13 cellular contexts compared by ENCODE assay signal in the genomic region with DNA sequence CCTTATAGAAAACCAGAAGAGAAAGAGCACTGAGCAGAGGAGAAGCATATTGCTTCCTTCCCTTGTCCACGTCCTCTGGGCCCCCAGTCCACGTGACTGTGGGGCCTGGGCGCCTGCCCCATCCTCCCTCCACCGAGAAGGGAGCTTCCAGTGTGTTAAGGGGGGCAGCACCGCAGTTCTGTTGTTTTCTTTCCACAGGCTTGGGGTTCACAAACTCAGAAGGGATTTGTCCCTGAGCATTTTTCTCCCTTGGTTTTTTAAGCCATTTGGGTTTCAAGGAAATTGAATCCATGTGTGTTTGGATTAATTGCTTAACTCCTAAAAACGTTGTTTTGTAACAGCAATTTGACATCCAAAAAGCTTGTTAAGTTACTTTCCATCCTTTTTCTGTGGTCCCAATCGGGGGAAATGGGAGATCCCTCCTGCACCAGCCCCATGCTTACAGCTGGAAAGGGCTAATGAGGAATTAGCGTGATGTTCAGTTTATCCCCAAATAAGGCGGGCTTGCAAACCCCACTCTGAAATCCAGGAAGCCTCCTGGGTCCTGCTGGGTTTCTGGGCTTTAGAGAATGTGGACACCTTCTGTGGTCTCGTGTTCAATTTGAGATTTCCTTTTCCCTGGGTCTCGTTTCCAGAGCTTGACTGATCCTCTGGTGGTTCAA.
DNase-seq lines count a peak whose midpoint lies in the region; ATAC-seq and TF ChIP-seq lines count a peak whose summit lies in the region.
"Had no signal": no experiment of that assay in that cellular context is flagged by ENCODE, and none has a peak within 500 bp of the region (broad histone marks: within the 10 kb centered on the region; RNA-seq: fewer than 3 reads in every experiment).

No MANE protein-coding gene starts in this region.

- no peak for TF ChIP-seq CTCF in foreskin fibroblast (IDR thresholded peaks at IDR 0.05; ENCODE audit: low read depth, low read length)

- no peaks in the 10 kb centered on the region for H3K27me3 Mint-ChIP-seq in activated CD4-positive, alpha-beta T cell treated with anti-CD3 and anti-CD28 coated beads for 36 hours
- H3K27me3 Mint-ChIP-seq in T-helper 17 cell, result no peaks in the 10 kb centered on the region
- H3K27me3 Mint-ChIP-seq in stimulated activated memory B cell treated with anti-CD40 and anti-IgM and Interleukin-4, amounts not matched to agents 10 μg/mL and 1 μg/mL and 100 μg/mL, for 72 hours, result no peaks in the 10 kb centered on the region

- POLR2A ChIA-PET in activated CD4-positive, alpha-beta T cell treated with anti-CD3 and anti-CD28 coated beads for 36 hours (lab: Charles Lee), result no interaction called here

- ATAC-seq in activated CD4-positive, alpha-beta T cell treated with anti-CD3 and anti-CD28 coated beads for 36 hours, result no peak
- ATAC-seq in T-helper 17 cell (no peak), SK-N-SH treated with all-trans-retinoic acid at 6 μM for 48 hours (no peak), HG03175 (IDR thresholded peaks at IDR 0.05; ENCODE audit: unreplicated experiment) (no peak)
- no peak for ATAC-seq in stimulated activated memory B cell treated with anti-CD40 and anti-IgM and Interleukin-4, amounts not matched to agents 10 μg/mL and 1 μg/mL and 100 μg/mL, for 72 hours
- ATAC-seq: A549 had no signal

- H3K9me3 ChIP-seq in T-helper 17 cell (ENCODE audit: control insufficient read depth, low read length, poor library complexity, severe bottlenecking), result no peaks in the 10 kb centered on the region
- H3K9me3 ChIP-seq: A549 had no signal

- H3K9me3 Mint-ChIP-seq in activated CD4-positive, alpha-beta T cell treated with anti-CD3 and anti-CD28 coated beads for 36 hours (ENCODE audit: low read depth), result peaks cover 5% of the 10 kb centered on the region
- H3K9me3 Mint-ChIP-seq in stimulated activated memory B cell treated with anti-CD40 and anti-IgM and Interleukin-4, amounts not matched to agents 10 μg/mL and 1 μg/mL and 100 μg/mL, for 72 hours, result peaks cover 5% of the 10 kb centered on the region

- H3K4me3 ChIP-seq in foreskin fibroblast (ENCODE audit: low read depth in 1 of 2, low read length in 2 of 2), result no peak overlapping the region
- H3K4me3 ChIP-seq: A549, cardiac muscle cell had no signal

- DNase-seq in activated CD4-positive, alpha-beta T cell treated with anti-CD3 and anti-CD28 coated beads for 36 hours, result no peak
- DNase-seq in activated CD4-positive, alpha-beta T cell treated with anti-CD3 and anti-CD28 coated beads for 48 hours, result no peak
- no peak for DNase-seq in T-helper 17 cell
- DNase-seq in foreskin fibroblast, result peak; percentile 25 to 62
- no peak for DNase-seq in NCI-H1092 treated with DMSO at 0.1 percent for 48 hours (lab: John Stamatoyannopoulos, UW)
- DNase-seq: left cardiac atrium, NCI-H2171 had no signal

- CTCF ChIA-PET in activated CD4-positive, alpha-beta T cell treated with anti-CD3 and anti-CD28 coated beads for 36 hours (lab: Charles Lee), result interaction anchor here (1.2 kb wide), 1 partner anchor 16 kb away, joined by 3 read pairs; no protein-coding TSS in a partner anchor

- no peaks in the 10 kb centered on the region for H3K36me3 Mint-ChIP-seq in activated CD4-positive, alpha-beta T cell treated with anti-CD3 and anti-CD28 coated beads for 36 hours (ENCODE audit: low read depth)
- H3K36me3 Mint-ChIP-seq in T-helper 17 cell (ENCODE audit: low read depth), result no peaks in the 10 kb centered on the region
- no peaks in the 10 kb centered on the region for H3K36me3 Mint-ChIP-seq in stimulated activated memory B cell treated with anti-CD40 and anti-IgM and Interleukin-4, amounts not matched to agents 10 μg/mL and 1 μg/mL and 100 μg/mL, for 72 hours

- intact Hi-C loops in activated CD4-positive, alpha-beta T cell treated with anti-CD3 and anti-CD28 coated beads for 36 hours (cut with DNase I, micrococcal nuclease), result loop anchor here in 1 of 2 experiments (1.0 to 2.0 kb wide), 2 partner anchors 34 to 56 kb away; no protein-coding TSS in a partner anchor

- peak overlapping the region; percentile 88 for H3K27ac Mint-ChIP-seq in activated CD4-positive, alpha-beta T cell treated with anti-CD3 and anti-CD28 coated beads for 36 hours
- peak overlapping the region; percentile 83 for H3K27ac Mint-ChIP-seq in T-helper 17 cell
- H3K27ac Mint-ChIP-seq in stimulated activated memory B cell treated with anti-CD40 and anti-IgM and Interleukin-4, amounts not matched to agents 10 μg/mL and 1 μg/mL and 100 μg/mL, for 72 hours, result peak overlapping the region; percentile 72
- H3K27ac Mint-ChIP-seq: progenitor cell of endocrine pancreas had no signal

- H3K4me1 Mint-ChIP-seq in activated CD4-positive, alpha-beta T cell treated with anti-CD3 and anti-CD28 coated beads for 36 hours, result peaks cover 28% of the 10 kb centered on the region
- peaks cover 20% of the 10 kb centered on the region for H3K4me1 Mint-ChIP-seq in T-helper 17 cell
- peaks cover 20% of the 10 kb centered on the region for H3K4me1 Mint-ChIP-seq in stimulated activated memory B cell treated with anti-CD40 and anti-IgM and Interleukin-4, amounts not matched to agents 10 μg/mL and 1 μg/mL and 100 μg/mL, for 72 hours

- no peak overlapping the region for H3K4me3 Mint-ChIP-seq in activated CD4-positive, alpha-beta T cell treated with anti-CD3 and anti-CD28 coated beads for 36 hours
- H3K4me3 Mint-ChIP-seq in T-helper 17 cell, result peak overlapping the region; percentile 72
- no peak overlapping the region for H3K4me3 Mint-ChIP-seq in stimulated activated memory B cell treated with anti-CD40 and anti-IgM and Interleukin-4, amounts not matched to agents 10 μg/mL and 1 μg/mL and 100 μg/mL, for 72 hours

TF ChIP-seq in SK-N-SH treated with all-trans-retinoic acid at 6 μM for 48 hours, 23 proteins besides CTCF, POLR2A, EP300 and RAD21:
- no peak for TF ChIP-seq TOX (CRISPR knock-in tag; IDR thresholded peaks at IDR 0.05; ENCODE audit: borderline replicate concordance)
- no peak for TF ChIP-seq ARNTL (CRISPR knock-in tag; IDR thresholded peaks at IDR 0.05; ENCODE audit: borderline replicate concordance, low read depth)
- no peak for TF ChIP-seq ZFP30 (CRISPR knock-in tag; IDR thresholded peaks at IDR 0.05)
- no peak for TF ChIP-seq ZFP3 (CRISPR knock-in tag; IDR thresholded peaks at IDR 0.05)
- TF ChIP-seq ZNF565 (CRISPR knock-in tag; conservative IDR thresholded peaks at IDR 0.05; ENCODE audit: low read depth), result no peak
- TF ChIP-seq OSR1 (CRISPR knock-in tag; IDR thresholded peaks at IDR 0.05), result no peak
- no peak for TF ChIP-seq ZNF70 (CRISPR knock-in tag; IDR thresholded peaks at IDR 0.05)
- TF ChIP-seq ZC3H10 (CRISPR knock-in tag; IDR thresholded peaks at IDR 0.05), result no peak

Comparison
In these comparisons a context has a peak if more than half of its experiments do, and no peak if none do; other contexts are left out.
1. DNase-seq: peak in foreskin fibroblast (2 of 2); none in activated CD4-positive, alpha-beta T cell treated with anti-CD3 and anti-CD28 coated beads for 36 hours (single experiment), activated CD4-positive, alpha-beta T cell treated with anti-CD3 and anti-CD28 coated beads for 48 hours (single experiment), T-helper 17 cell (0 of 3) and NCI-H1092 treated with DMSO at 0.1 percent for 48 hours (single experiment).
2. Peak in every context shown above with its lines, with median percentiles within 50 percentile points of each other: H3K27ac Mint-ChIP-seq.